ENCODE assay signal across 12 cellular contexts in genomic region chr19:48852292-48852691, GRCh38.
DNase-seq lines count a peak whose midpoint lies in the region; TF ChIP-seq lines count a peak whose summit lies in the region.
"Had no signal": no experiment of that assay in that cellular context is flagged by ENCODE, and none has a peak within 500 bp of the region (broad histone marks: within the 10 kb centered on the region; RNA-seq: fewer than 3 reads in every experiment).

No MANE protein-coding gene starts in this region.

- peak overlapping the region; percentile 34 for H3K27ac ChIP-seq in 22Rv1
- peak overlapping the region; percentile 53 for H3K27ac ChIP-seq in VCaP

- TF ChIP-seq CTCF in 22Rv1 (IDR thresholded peaks at IDR 0.05) (no peak), VCaP (conservative IDR thresholded peaks at IDR 0.05) (no peak)

- intact Hi-C loops in posterior cingulate gyrus (cut with DNase I): no loop called here

- DNase-seq in D341Med (ENCODE audit: low spot score) (peak; percentile 31), posterior cingulate gyrus (no peak), HUDEP-2 (lab: John Stamatoyannopoulos, UW; ENCODE audit: unreplicated experiment in 76 of 76) (no peak)
- no peak for DNase-seq in central memory CD4-positive, alpha-beta T cell
- DNase-seq: Caco-2; CD8-positive, alpha-beta memory T cell; DMS 273 treated with DMSO at 0.1 percent for 48 hours; HFFc6; Kasumi-1; KBM-7 had no signal
